ENCODE assay signal across 1 cellular context in genomic region chr7:112383671-112384417, GRCh38.
TF ChIP-seq lines count a peak whose summit lies in the region.

No MANE protein-coding gene starts in this region.

TF ChIP-seq in GM23338, 12 proteins besides CTCF, POLR2A, EP300 and RAD21 (continued from another document):
- TF ChIP-seq, protein P1, sequence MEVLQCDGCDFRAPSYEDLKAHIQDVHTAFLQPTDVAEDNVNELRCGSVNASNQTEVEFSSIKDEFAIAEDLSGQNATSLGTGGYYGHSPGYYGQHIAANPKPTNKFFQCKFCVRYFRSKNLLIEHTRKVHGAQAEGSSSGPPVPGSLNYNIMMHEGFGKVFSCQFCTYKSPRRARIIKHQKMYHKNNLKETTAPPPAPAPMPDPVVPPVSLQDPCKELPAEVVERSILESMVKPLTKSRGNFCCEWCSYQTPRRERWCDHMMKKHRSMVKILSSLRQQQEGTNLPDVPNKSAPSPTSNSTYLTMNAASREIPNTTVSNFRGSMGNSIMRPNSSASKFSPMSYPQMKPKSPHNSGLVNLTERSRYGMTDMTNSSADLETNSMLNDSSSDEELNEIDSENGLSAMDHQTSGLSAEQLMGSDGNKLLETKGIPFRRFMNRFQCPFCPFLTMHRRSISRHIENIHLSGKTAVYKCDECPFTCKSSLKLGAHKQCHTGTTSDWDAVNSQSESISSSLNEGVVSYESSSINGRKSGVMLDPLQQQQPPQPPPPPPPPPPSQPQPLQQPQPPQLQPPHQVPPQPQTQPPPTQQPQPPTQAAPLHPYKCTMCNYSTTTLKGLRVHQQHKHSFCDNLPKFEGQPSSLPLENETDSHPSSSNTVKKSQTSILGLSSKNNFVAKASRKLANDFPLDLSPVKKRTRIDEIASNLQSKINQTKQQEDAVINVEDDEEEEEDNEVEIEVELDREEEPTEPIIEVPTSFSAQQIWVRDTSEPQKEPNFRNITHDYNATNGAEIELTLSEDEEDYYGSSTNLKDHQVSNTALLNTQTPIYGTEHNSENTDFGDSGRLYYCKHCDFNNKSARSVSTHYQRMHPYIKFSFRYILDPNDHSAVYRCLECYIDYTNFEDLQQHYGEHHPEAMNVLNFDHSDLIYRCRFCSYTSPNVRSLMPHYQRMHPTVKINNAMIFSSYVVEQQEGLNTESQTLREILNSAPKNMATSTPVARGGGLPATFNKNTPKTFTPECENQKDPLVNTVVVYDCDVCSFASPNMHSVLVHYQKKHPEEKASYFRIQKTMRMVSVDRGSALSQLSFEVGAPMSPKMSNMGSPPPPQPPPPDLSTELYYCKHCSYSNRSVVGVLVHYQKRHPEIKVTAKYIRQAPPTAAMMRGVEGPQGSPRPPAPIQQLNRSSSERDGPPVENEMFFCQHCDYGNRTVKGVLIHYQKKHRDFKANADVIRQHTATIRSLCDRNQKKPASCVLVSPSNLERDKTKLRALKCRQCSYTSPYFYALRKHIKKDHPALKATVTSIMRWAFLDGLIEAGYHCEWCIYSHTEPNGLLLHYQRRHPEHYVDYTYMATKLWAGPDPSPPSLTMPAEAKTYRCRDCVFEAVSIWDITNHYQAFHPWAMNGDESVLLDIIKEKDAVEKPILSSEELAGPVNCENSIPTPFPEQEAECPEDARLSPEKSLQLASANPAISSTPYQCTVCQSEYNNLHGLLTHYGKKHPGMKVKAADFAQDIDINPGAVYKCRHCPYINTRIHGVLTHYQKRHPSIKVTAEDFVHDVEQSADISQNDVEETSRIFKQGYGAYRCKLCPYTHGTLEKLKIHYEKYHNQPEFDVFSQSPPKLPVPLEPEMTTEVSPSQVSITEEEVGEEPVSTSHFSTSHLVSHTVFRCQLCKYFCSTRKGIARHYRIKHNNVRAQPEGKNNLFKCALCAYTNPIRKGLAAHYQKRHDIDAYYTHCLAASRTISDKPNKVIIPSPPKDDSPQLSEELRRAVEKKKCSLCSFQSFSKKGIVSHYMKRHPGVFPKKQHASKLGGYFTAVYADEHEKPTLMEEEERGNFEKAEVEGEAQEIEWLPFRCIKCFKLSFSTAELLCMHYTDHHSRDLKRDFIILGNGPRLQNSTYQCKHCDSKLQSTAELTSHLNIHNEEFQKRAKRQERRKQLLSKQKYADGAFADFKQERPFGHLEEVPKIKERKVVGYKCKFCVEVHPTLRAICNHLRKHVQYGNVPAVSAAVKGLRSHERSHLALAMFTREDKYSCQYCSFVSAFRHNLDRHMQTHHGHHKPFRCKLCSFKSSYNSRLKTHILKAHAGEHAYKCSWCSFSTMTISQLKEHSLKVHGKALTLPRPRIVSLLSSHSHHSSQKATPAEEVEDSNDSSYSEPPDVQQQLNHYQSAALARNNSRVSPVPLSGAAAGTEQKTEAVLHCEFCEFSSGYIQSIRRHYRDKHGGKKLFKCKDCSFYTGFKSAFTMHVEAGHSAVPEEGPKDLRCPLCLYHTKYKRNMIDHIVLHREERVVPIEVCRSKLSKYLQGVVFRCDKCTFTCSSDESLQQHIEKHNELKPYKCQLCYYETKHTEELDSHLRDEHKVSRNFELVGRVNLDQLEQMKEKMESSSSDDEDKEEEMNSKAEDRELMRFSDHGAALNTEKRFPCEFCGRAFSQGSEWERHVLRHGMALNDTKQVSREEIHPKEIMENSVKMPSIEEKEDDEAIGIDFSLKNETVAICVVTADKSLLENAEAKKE (CRISPR knock-in tag; IDR thresholded peaks at IDR 0.05), result no peak
- TF ChIP-seq POLR2AphosphoS5 (IDR thresholded peaks at IDR 0.05; ENCODE audit: low read depth) (no peak), EZH2 (IDR thresholded peaks at IDR 0.05; ENCODE audit: low read depth, unreplicated experiment) (no peak), REST (IDR thresholded peaks at IDR 0.05; ENCODE audit: unreplicated experiment) (no peak)
